In genomic region chr4:28357985-28358384, GRCh38 we compare ENCODE assay signal across 1 cellular context.
TF ChIP-seq lines count a peak whose summit lies in the region.

No MANE protein-coding gene starts in this region.

TF ChIP-seq in GM12878, 131 proteins besides CTCF, POLR2A, EP300 and RAD21 (continued from another document):
- no peak for TF ChIP-seq CUX1 (IDR thresholded peaks at IDR 0.05; ENCODE audit: insufficient replicate concordance, low read depth, low read length)
- TF ChIP-seq MTA2 (IDR thresholded peaks at IDR 0.05; ENCODE audit: low read depth), result no peak
- TF ChIP-seq ATF3 (IDR thresholded peaks at IDR 0.05; ENCODE audit: borderline replicate concordance, extremely low read depth, low read depth, low read length), result no peak
- no peak for TF ChIP-seq E2F4 (IDR thresholded peaks at IDR 0.05; ENCODE audit: low read depth, low read length)
- no peak for TF ChIP-seq SP1 (IDR thresholded peaks at IDR 0.05; ENCODE audit: low read depth, low read length)
- TF ChIP-seq SMAD5 (IDR thresholded peaks at IDR 0.05; ENCODE audit: low read depth), result no peak
- no peak for TF ChIP-seq RCOR1 (conservative IDR thresholded peaks at IDR 0.05; ENCODE audit: low read depth, low read length)
- TF ChIP-seq RFX5 (IDR thresholded peaks at IDR 0.05; ENCODE audit: low read depth, low read length), result no peak
- no peak for TF ChIP-seq MTA3 (IDR thresholded peaks at IDR 0.05; ENCODE audit: borderline replicate concordance, low read length)
- no peak for TF ChIP-seq PBX3 (IDR thresholded peaks at IDR 0.05; ENCODE audit: insufficient replicate concordance, low read depth, low read length)
- TF ChIP-seq ZNF217 (IDR thresholded peaks at IDR 0.05), result no peak
